In the genomic region with DNA sequence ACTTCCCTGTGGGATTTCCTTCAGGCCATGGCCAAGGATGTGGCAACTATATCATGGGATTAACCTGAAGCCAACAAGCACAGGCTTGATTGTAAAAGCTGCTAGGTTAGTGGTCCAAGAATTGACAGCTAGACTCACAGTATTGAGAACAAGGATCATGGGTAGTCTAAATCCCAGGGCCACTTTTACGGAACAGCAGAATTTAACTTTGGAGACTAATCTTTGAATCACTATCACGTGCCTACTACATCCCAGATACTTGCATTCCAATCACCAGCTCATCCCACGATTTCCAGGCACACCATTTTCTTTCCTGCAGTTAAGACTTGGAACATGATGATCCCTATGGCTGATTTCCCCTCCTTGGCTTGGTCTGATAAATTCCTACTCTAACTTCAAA, we compare ENCODE assay signal across 24 cellular contexts.
DNase-seq lines count a peak whose midpoint lies in the region; ATAC-seq and TF ChIP-seq lines count a peak whose summit lies in the region.
"Had no signal": no experiment of that assay in that cellular context is flagged by ENCODE, and none has a peak within 500 bp of the region (broad histone marks: within the 10 kb centered on the region; RNA-seq: fewer than 3 reads in every experiment).

No MANE protein-coding gene starts in this region.

- H3K9ac ChIP-seq in mammary epithelial cell (ENCODE audit: insufficient read depth, low read length) = no peak overlapping the region

- in situ Hi-C loops in mammary epithelial cell (cut with MboI; ENCODE audit: low sequenced_read_pairs in 2 of 2) = no loop called here

- no TSS peak for BruUV-seq in mammary epithelial cell (replicated peaks; lab: Mats Ljungman, UMichigan)

- no peak overlapping the region for H3K4me2 ChIP-seq in mammary epithelial cell (ENCODE audit: insufficient read depth, low read depth, low read length)
- no peak overlapping the region for H3K4me2 ChIP-seq in osteoblast (ENCODE audit: insufficient read depth, low read length)

- no peak for ATAC-seq in left colon
- ATAC-seq: activated naive CD4-positive, alpha-beta T cell treated with anti-CD3 and anti-CD28 coated beads, Interleukin-2, amount 50 U/mL, for 72 hours; body of pancreas; left cardiac atrium had no signal

- no peaks in the 10 kb centered on the region for H3K79me2 ChIP-seq in mammary epithelial cell (ENCODE audit: insufficient read depth, low read length)
- H3K79me2 ChIP-seq in osteoblast (ENCODE audit: insufficient read depth, low read length) = no peaks in the 10 kb centered on the region

- H4K20me1 ChIP-seq in mammary epithelial cell (ENCODE audit: insufficient read depth, low read length) (no peaks in the 10 kb centered on the region), osteoblast (ENCODE audit: insufficient read depth, low read length) (no peaks in the 10 kb centered on the region)

- H3K9me3 ChIP-seq in mammary epithelial cell (replicated peaks; ENCODE audit: insufficient read depth, low read length) (no peaks in the 10 kb centered on the region), osteoblast (ENCODE audit: low read depth, low read length) (no peaks in the 10 kb centered on the region)
- H3K9me3 ChIP-seq: body of pancreas, esophagus squamous epithelium had no signal

- dilution Hi-C loops in mammary epithelial cell (cut with HindIII; ENCODE audit: low sequenced_read_pairs) = no loop called here

- TF ChIP-seq CTCF in mammary epithelial cell (conservative IDR thresholded peaks at IDR 0.05 in 1 of 2, IDR thresholded peaks at IDR 0.05 in 1 of 2; ENCODE audit: extremely low read depth in 1 of 2, insufficient read depth in 1 of 2, low read depth in 1 of 2, low read length in 2 of 2) (no peak), osteoblast (IDR thresholded peaks at IDR 0.05; ENCODE audit: extremely low read depth, low read depth, low read length) (no peak)

- no peaks in the 10 kb centered on the region for H3K36me3 ChIP-seq in mammary epithelial cell (ENCODE audit: insufficient read depth, low read length)
- no peaks in the 10 kb centered on the region for H3K36me3 ChIP-seq in osteoblast (ENCODE audit: insufficient read depth, low read length)
- H3K36me3 ChIP-seq: esophagus squamous epithelium had no signal

- H2AFZ ChIP-seq in mammary epithelial cell (ENCODE audit: low read depth, low read length) (peak overlapping the region; percentile 10), osteoblast (ENCODE audit: low read length) (no peak overlapping the region)

- WGBS in mammary epithelial cell (ENCODE audit: low coverage, missing lambda C conversion rate) = 0% methylated on average over 3 of the region's 3 CpGs

- H3K4me1 ChIP-seq in mammary epithelial cell (ENCODE audit: insufficient read depth, low read length) (peaks cover 35% of the 10 kb centered on the region), osteoblast (ENCODE audit: insufficient read depth, low read length) (peaks cover 9% of the 10 kb centered on the region)
- H3K4me1 ChIP-seq: body of pancreas, esophagus squamous epithelium had no signal

- peak overlapping the region; percentile 18 for H3K27ac ChIP-seq in mammary epithelial cell (ENCODE audit: insufficient read depth, low read depth, low read length)
- no peak overlapping the region for H3K27ac ChIP-seq in osteoblast (ENCODE audit: low read depth, low read length)
- H3K27ac ChIP-seq: body of pancreas, esophagus squamous epithelium had no signal

- H3K4me3 ChIP-seq in mammary epithelial cell (replicated peaks in 1 of 3; ENCODE audit: insufficient read depth in 1 of 3, low read depth in 2 of 3, low read length in 3 of 3) = no peak overlapping the region
- H3K4me3 ChIP-seq in osteoblast (ENCODE audit: insufficient read depth, low read length) = no peak overlapping the region
- H3K4me3 ChIP-seq: body of pancreas, esophagus squamous epithelium had no signal

- DNase-seq in AG08396 (ENCODE audit: low spot score) = peak; percentile 19
- peak; percentile 91 for DNase-seq in HCEC 1CT
- DNase-seq in mammary epithelial cell = peak; percentile 21
- peak; percentile 57 for DNase-seq in glomerular visceral epithelial cell (ENCODE audit: extremely low spot score)
- DNase-seq in left colon = no peak
- no peak for DNase-seq in NCI-H2196 (lab: John Stamatoyannopoulos, UW; ENCODE audit: unreplicated experiment)
- no peak for DNase-seq in epidermal melanocyte (ENCODE audit: insufficient read length, low spot score)
- no peak for DNase-seq in osteoblast (ENCODE audit: insufficient read length, low spot score, missing footprints)
- DNase-seq: activated CD4-positive, alpha-beta memory T cell treated with anti-CD3 and anti-CD28 coated beads, Interleukin-2, amount 10 ng/mL, durations not matched to agents 7 days and 5 days; activated T-cell treated with anti-CD3 and anti-CD28 coated beads, Interleukin-2, amount 50 U/mL, for 48 hours; body of pancreas; CD8-positive, alpha-beta memory T cell; DMS79 treated with DMSO at 0.1 percent for 48 hours; esophagus squamous epithelium; H9; KBM-7; left cardiac atrium; NCI-H1048; NCI-H2029 treated with DMSO at 0.1 percent for 48 hours; NCI-H510A treated with DMSO at 0.1 percent for 48 hours; retina; Right ventricle myocardium superior; T-helper 1 cell had no signal

- intact Hi-C loops in mammary epithelial cell (cut with micrococcal nuclease) = no loop called here
- intact Hi-C loops in left colon (cut with DNase I, micrococcal nuclease) = no loop called here

- CTCF ChIA-PET in mammary epithelial cell (lab: Charles Lee; ENCODE audit: low non-redundant PET) = interaction anchor here (0.7 kb wide), 1 partner anchor 395 kb away, joined by 3 read pairs; no protein-coding TSS in a partner anchor

- H3K27me3 ChIP-seq in mammary epithelial cell (ENCODE audit: insufficient read depth, low read length) = no peaks in the 10 kb centered on the region
- H3K27me3 ChIP-seq in osteoblast (ENCODE audit: insufficient read depth, low read length) = no peaks in the 10 kb centered on the region
- H3K27me3 ChIP-seq: body of pancreas, esophagus squamous epithelium had no signal

Comparison
In these comparisons a context has a peak if more than half of its experiments do, and no peak if none do; other contexts are left out.
1. DNase-seq: peak in AG08396 (single experiment), HCEC 1CT (single experiment), mammary epithelial cell (single experiment) and glomerular visceral epithelial cell (single experiment); none in left colon (0 of 2), NCI-H2196 (single experiment), epidermal melanocyte (single experiment) and osteoblast (single experiment).